24 cellular contexts compared by ENCODE assay signal in the genomic region with DNA sequence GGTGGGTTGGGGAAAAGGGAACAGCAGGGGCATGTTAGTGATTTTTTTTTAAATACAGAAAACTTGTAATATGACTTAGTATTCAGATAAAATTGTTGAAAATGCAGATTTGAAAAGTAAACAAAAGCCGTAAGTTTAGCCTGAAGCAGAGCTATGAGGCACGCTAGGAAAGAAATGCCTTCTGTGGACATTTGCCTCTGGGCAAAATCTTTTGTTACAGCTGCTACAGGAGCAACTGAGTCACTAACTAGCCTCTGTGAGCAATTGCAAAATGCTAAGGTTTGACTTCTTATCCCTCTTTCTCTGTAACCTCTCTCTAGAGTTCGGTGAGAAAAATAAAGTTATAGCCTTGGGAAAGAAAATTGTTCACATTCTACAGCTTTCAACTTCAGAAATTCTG.
A peak's percentile ranks its signal among the peaks of the same experiment; 100 is the strongest.
DNase-seq lines count a peak whose midpoint lies in the region; ATAC-seq and TF ChIP-seq lines count a peak whose summit lies in the region.
"Had no signal": no experiment of that assay in that cellular context is flagged by ENCODE, and none has a peak within 500 bp of the region (broad histone marks: within the 10 kb centered on the region; RNA-seq: fewer than 3 reads in every experiment).

No MANE protein-coding gene starts in this region.

- H3K27me3 ChIP-seq in mammary epithelial cell (ENCODE audit: insufficient read depth, low read length) (no peaks in the 10 kb centered on the region), foreskin keratinocyte (no peaks in the 10 kb centered on the region)
- H3K27me3 ChIP-seq: BLaER1, testis had no signal

- no peaks in the 10 kb centered on the region for H4K20me1 ChIP-seq in mammary epithelial cell (ENCODE audit: insufficient read depth, low read length)
- H4K20me1 ChIP-seq: BLaER1 had no signal

- CTCF ChIA-PET in mammary epithelial cell (lab: Charles Lee; ENCODE audit: low non-redundant PET) = no interaction called here

- H3K4me1 ChIP-seq in mammary epithelial cell (ENCODE audit: insufficient read depth, low read length) (no peaks in the 10 kb centered on the region), foreskin keratinocyte (peaks cover 19% of the 10 kb centered on the region)
- H3K4me1 ChIP-seq: BLaER1, lower lobe of right lung, psoas muscle, testis had no signal

- peak; percentile 94 for ATAC-seq in foreskin keratinocyte
- ATAC-seq in left cardiac atrium = no peak
- ATAC-seq in left ventricle myocardium superior = no peak
- ATAC-seq: lower lobe of right lung, psoas muscle had no signal

- H3K36me3 ChIP-seq in mammary epithelial cell (ENCODE audit: insufficient read depth, low read length) = no peaks in the 10 kb centered on the region
- H3K36me3 ChIP-seq: BLaER1, lower lobe of right lung had no signal

- H3K79me2 ChIP-seq in mammary epithelial cell (ENCODE audit: insufficient read depth, low read length) = no peaks in the 10 kb centered on the region

- intact Hi-C loops in mammary epithelial cell (cut with micrococcal nuclease) (no loop called here), left cardiac atrium (cut with DNase I) (no loop called here), left ventricle myocardium superior (cut with micrococcal nuclease) (no loop called here)

- in situ Hi-C loops in mammary epithelial cell (cut with MboI; ENCODE audit: low sequenced_read_pairs in 2 of 2) = no loop called here

- H3K9ac ChIP-seq in mammary epithelial cell (ENCODE audit: insufficient read depth, low read length) = no peak overlapping the region
- H3K9ac ChIP-seq: BLaER1 had no signal

- TSS peak; percentile 89 for BruUV-seq in mammary epithelial cell (replicated peaks; lab: Mats Ljungman, UMichigan)

- dilution Hi-C loops in mammary epithelial cell (cut with HindIII; ENCODE audit: low sequenced_read_pairs) = no loop called here

- peak overlapping the region; percentile 28 for H3K4me2 ChIP-seq in mammary epithelial cell (ENCODE audit: insufficient read depth, low read depth, low read length)
- H3K4me2 ChIP-seq: BLaER1 had no signal

- H3K27ac ChIP-seq in mammary epithelial cell (ENCODE audit: insufficient read depth, low read depth, low read length) = no peak overlapping the region
- no peak overlapping the region for H3K27ac ChIP-seq in foreskin keratinocyte
- H3K27ac ChIP-seq: BLaER1, HL-60, lower lobe of right lung, psoas muscle, testis had no signal

- DNase-seq in AG09319 (ENCODE audit: extremely low read depth, low read depth) (peak; percentile 27), M059J (ENCODE audit: low read depth) (peak; percentile 69), mammary epithelial cell (peak; percentile 65), foreskin keratinocyte (peak; percentile 57 to 78), left cardiac atrium (no peak), NCI-H2029 (lab: John Stamatoyannopoulos, UW) (no peak), left ventricle myocardium superior (no peak), NCI-H1436 (lab: John Stamatoyannopoulos, UW) (no peak)
- DNase-seq: activated B cell treated with CpG ODN at 0.5 μM for 24 hours; activated CD4-positive, alpha-beta T cell treated with anti-CD3 and anti-CD28 coated beads, Interleukin-2, amount 50 U/mL, for 48 hours; activated effector memory CD4-positive, alpha-beta T cell treated with Interleukin-2 at 50 U/mL for 16 hours; cortex of kidney; DND-41; lower lobe of right lung; NCI-H1417; NCI-H2107; NCI-H510A treated with DMSO at 0.1 percent for 48 hours; NK-92 treated with Interleukin-12 subunit alpha and Interleukin-12 subunit beta, amount 100 ng/mL, for 24 hours; psoas muscle; stimulated activated CD4-positive, alpha-beta T cell treated with anti-CD3 and anti-CD28 coated beads, Interleukin-1b, Interleukin-23, amount 100 ng/mL, for 48 hours; T-helper 9 cell; testis had no signal

- H3K9me3 ChIP-seq in mammary epithelial cell (replicated peaks; ENCODE audit: insufficient read depth, low read length) = peaks cover 2% of the 10 kb centered on the region
- H3K9me3 ChIP-seq: BLaER1, lower lobe of right lung, psoas muscle, testis had no signal

- peak overlapping the region; percentile 64 for H2AFZ ChIP-seq in mammary epithelial cell (ENCODE audit: low read depth, low read length)

- WGBS in mammary epithelial cell (ENCODE audit: low coverage, missing lambda C conversion rate) = 23% methylated on average over 3 of the region's 3 CpGs

- H3K4me3 ChIP-seq in mammary epithelial cell (replicated peaks in 1 of 3; ENCODE audit: insufficient read depth in 1 of 3, low read depth in 2 of 3, low read length in 3 of 3) = no peak overlapping the region
- H3K4me3 ChIP-seq: BLaER1, lower lobe of right lung, psoas muscle, testis had no signal

- no peak for TF ChIP-seq CTCF in AG09319 (IDR thresholded peaks at IDR 0.05; ENCODE audit: low read depth, low read length)
- no peak for TF ChIP-seq CTCF in mammary epithelial cell (conservative IDR thresholded peaks at IDR 0.05 in 1 of 2, IDR thresholded peaks at IDR 0.05 in 1 of 2; ENCODE audit: extremely low read depth in 1 of 2, insufficient read depth in 1 of 2, low read depth in 1 of 2, low read length in 2 of 2)
- no peak for TF ChIP-seq CTCF in foreskin keratinocyte (conservative IDR thresholded peaks at IDR 0.05)

Comparison
In these comparisons a context has a peak if more than half of its experiments do, and no peak if none do; other contexts are left out.
1. DNase-seq: peak in AG09319 (single experiment), M059J (single experiment), mammary epithelial cell (single experiment) and foreskin keratinocyte (2 of 2); none in left cardiac atrium (single experiment), NCI-H2029 (single experiment), left ventricle myocardium superior (single experiment) and NCI-H1436 (single experiment).